In genomic region chr1:214328770-214329455, GRCh38 we compare ENCODE assay signal across 8 cellular contexts. TPM values are rescaled to one million over a fixed set of nuclear protein-coding genes. Genes with fewer than 3 reads are reported as not detected.
DNase-seq lines count a peak whose midpoint lies in the region; ATAC-seq, FAIRE-seq and TF ChIP-seq lines count a peak whose summit lies in the region.

No MANE protein-coding gene starts in this region.

- WGBS in HepG2 (ENCODE audit: low lambda C conversion rate): 100% methylated on average over 1 of the region's 11 CpGs

- no peak overlapping the region for H3K27ac ChIP-seq in HepG2 (ENCODE audit: extremely low read length, insufficient read depth, low read length)

- peak; percentile 95 for TF ChIP-seq CTCF in HepG2 (CRISPR knock-in tag; IDR thresholded peaks at IDR 0.05)

- in situ Hi-C loops in HepG2 (cut with HindIII; ENCODE audit: extremely low pct_ligation_motif_present, low pct_unique_long_range_greater_than_20kb): no loop called here

- H3K79me2 ChIP-seq in HepG2 (ENCODE audit: insufficient read depth, low read length): no peaks in the 10 kb centered on the region

- intact Hi-C loops in HepG2 (cut with micrococcal nuclease; ENCODE audit: unreplicated experiment): loop anchor here (1.0 to 10.0 kb wide), 4 partner anchors 68 to 1204 kb away; no protein-coding TSS in a partner anchor

- POLR2A ChIA-PET in HepG2 (lab: Yijun Ruan, JAX): interaction anchor here (1.2 to 1.5 kb wide), 2 partner anchors 44 to 48 kb away, joined by 4 to 6 read pairs; partner anchors contain the start of gene SMYD2

- peak; percentile 96 for TF ChIP-seq RAD21 in HepG2 (CRISPR knock-in tag; IDR thresholded peaks at IDR 0.05)

- DNase-seq in C1 segment of cervical spinal cord (lab: John Stamatoyannopoulos, UW) (peak in 13 of 14 donors; percentile 9 to 78 (median 54)), GM19238 (ENCODE audit: insufficient read length, low spot score) (peak; percentile 64), NCI-H226 (peak; percentile 42), cerebellum (ENCODE audit: low spot score) (peak; percentile 80), HepG2 (ENCODE audit: low spot score) (peak; percentile 65)
- peak; percentile 61 to 66 for DNase-seq in activated CD4-positive, alpha-beta T cell treated with anti-CD3 and anti-CD28 coated beads for 24 hours (ENCODE audit: low read depth in 2 of 2)
- peak; percentile 58 to 64 (median 58) for DNase-seq in stimulated activated CD4-positive, alpha-beta T cell treated with anti-CD3 and anti-CD28 coated beads, TNF-alpha, amount 100 ng/mL, for 1 hour (ENCODE audit: low read depth in 3 of 3, low spot score in 1 of 3)

- no peak overlapping the region for H3K4me3 ChIP-seq in HepG2 (replicated peaks in 1 of 3; ENCODE audit: insufficient read depth in 1 of 3, low read depth in 2 of 3, low read length in 3 of 3)

- peak; percentile 72 for FAIRE-seq in HepG2 (lab: Jason Lieb, UNC)

- H3K9me3 ChIP-seq in HepG2 (ENCODE audit: low read length): no peaks in the 10 kb centered on the region

- peak; percentile 85 for ATAC-seq in HG03196 (IDR thresholded peaks at IDR 0.05; ENCODE audit: unreplicated experiment)
- ATAC-seq in HepG2: peak; percentile 91

- H3K27me3 ChIP-seq in HepG2 (ENCODE audit: control insufficient read depth in 1 of 2, insufficient read depth in 2 of 2, low read length in 2 of 2): no peaks in the 10 kb centered on the region

- no peaks in the 10 kb centered on the region for H3K4me1 ChIP-seq in HepG2 (ENCODE audit: insufficient read depth, low read length)

- no peak for TF ChIP-seq POLR2A in HepG2 (IDR thresholded peaks at IDR 0.05; ENCODE audit: insufficient read depth in 1 of 2, low read depth in 2 of 2, low read length in 2 of 2)

- TF ChIP-seq EP300 in HepG2 (IDR thresholded peaks at IDR 0.05; ENCODE audit: low read depth in 2 of 2, low read length in 2 of 2) (no peak), HepG2 (CRISPR knock-in tag; IDR thresholded peaks at IDR 0.05; ENCODE audit: borderline replicate concordance) (no peak)

- H2AFZ ChIP-seq in HepG2 (ENCODE audit: low read length): no peak overlapping the region

- CTCF ChIA-PET in HepG2 (lab: Yijun Ruan, JAX; ENCODE audit: low intra/inter-chr PET ratio, low total read pairs): interaction anchor here (0.7 to 8.2 kb wide), 4 partner anchors 67 to 1206 kb away, joined by 3 to 82 read pairs (median 10); no protein-coding TSS in a partner anchor

- peaks cover 3% of the 10 kb centered on the region for H4K20me1 ChIP-seq in HepG2 (ENCODE audit: insufficient read depth, low read length)

- no TSS peak for BruUV-seq in HepG2 (replicated peaks; lab: Mats Ljungman, UMichigan)

- H3K36me3 ChIP-seq in HepG2 (replicated peaks in 1 of 2; ENCODE audit: control insufficient read depth in 1 of 2, insufficient read depth in 2 of 2, low read length in 2 of 2): peaks cover 15 to 80% of the 10 kb centered on the region in 2 experiments

- H3K4me2 ChIP-seq in HepG2 (ENCODE audit: low read depth, low read length): no peak overlapping the region

- H3K9ac ChIP-seq in HepG2 (ENCODE audit: insufficient read depth, low read depth, low read length): no peak overlapping the region

TF ChIP-seq in HepG2, 621 proteins besides CTCF, POLR2A, EP300 and RAD21 (continues in another document):
- TF ChIP-seq POLR2G (IDR thresholded peaks at IDR 0.05; ENCODE audit: low read depth, low read length): no peak
- TF ChIP-seq ZNF737 (CRISPR knock-in tag; IDR thresholded peaks at IDR 0.05; ENCODE audit: borderline replicate concordance): no peak
- TF ChIP-seq KDM2A (CRISPR knock-in tag; IDR thresholded peaks at IDR 0.05; ENCODE audit: borderline replicate concordance, low read depth): 0 out of 2 replicates have a peak, but pooled peaks have one; percentile 32
- TF ChIP-seq ZNF614 (CRISPR knock-in tag; IDR thresholded peaks at IDR 0.05; ENCODE audit: borderline replicate concordance): peak; percentile 26; the same call in 1 of the 2 replicates
- TF ChIP-seq KMT2A (CRISPR knock-in tag; IDR thresholded peaks at IDR 0.05): no peak
- no peak for TF ChIP-seq GMEB2 (CRISPR knock-in tag; IDR thresholded peaks at IDR 0.05; ENCODE audit: low read depth)
- TF ChIP-seq GABPB1 (CRISPR knock-in tag; IDR thresholded peaks at IDR 0.05): no peak
- 0 out of 2 replicates have a peak, but pooled peaks have one; percentile 28 for TF ChIP-seq NFIB (CRISPR knock-in tag; IDR thresholded peaks at IDR 0.05; ENCODE audit: borderline replicate concordance)
- peak; percentile 33 for TF ChIP-seq TEAD3 (CRISPR knock-in tag; optimal IDR thresholded peaks at IDR 0.05; ENCODE audit: borderline replicate concordance)
- TF ChIP-seq NFIC (IDR thresholded peaks at IDR 0.05; ENCODE audit: low read length): no peak
- peak; percentile 45; the same call in 1 of the 2 replicates for TF ChIP-seq ZNF788 (CRISPR knock-in tag; IDR thresholded peaks at IDR 0.05; ENCODE audit: borderline replicate concordance)
- TF ChIP-seq SALL1 (CRISPR knock-in tag; IDR thresholded peaks at IDR 0.05): peak; percentile 41; the same call in 1 of the 2 replicates
- TF ChIP-seq ZNF205 (CRISPR knock-in tag; IDR thresholded peaks at IDR 0.05): no peak
- no peak for TF ChIP-seq ZNF552 (CRISPR knock-in tag; IDR thresholded peaks at IDR 0.05; ENCODE audit: borderline replicate concordance)
- no peak for TF ChIP-seq MLLT10 (CRISPR knock-in tag; IDR thresholded peaks at IDR 0.05)
- no peak for TF ChIP-seq DNMT1 (CRISPR knock-in tag; IDR thresholded peaks at IDR 0.05)
- no peak for TF ChIP-seq ZKSCAN5 (CRISPR knock-in tag; IDR thresholded peaks at IDR 0.05)
- no peak for TF ChIP-seq HNF4G (IDR thresholded peaks at IDR 0.05; ENCODE audit: borderline replicate concordance, low read depth, low read length)
- TF ChIP-seq HNF4G (CRISPR knock-in tag; IDR thresholded peaks at IDR 0.05; ENCODE audit: borderline replicate concordance, low read depth): no peak
- 0 out of 2 replicates have a peak, but pooled peaks have one; percentile 57 for TF ChIP-seq ZNF891 (CRISPR knock-in tag; IDR thresholded peaks at IDR 0.05)
- TF ChIP-seq ZNF576 (CRISPR knock-in tag; IDR thresholded peaks at IDR 0.05): peak; percentile 98
- TF ChIP-seq FOXA3 (CRISPR knock-in tag; IDR thresholded peaks at IDR 0.05): peak; percentile 26; the same call in 1 of the 2 replicates
- TF ChIP-seq STAG1 (CRISPR knock-in tag; IDR thresholded peaks at IDR 0.05): peak; percentile 98
- TF ChIP-seq MEIS2 (CRISPR knock-in tag; IDR thresholded peaks at IDR 0.05): no peak
- TF ChIP-seq ZNF772 (CRISPR knock-in tag; IDR thresholded peaks at IDR 0.05): 0 out of 2 replicates have a peak, but pooled peaks have one; percentile 31
- TF ChIP-seq MIXL1 (CRISPR knock-in tag; IDR thresholded peaks at IDR 0.05): 0 out of 2 replicates have a peak, but pooled peaks have one; percentile 15
- TF ChIP-seq XRCC5 (optimal IDR thresholded peaks at IDR 0.05; ENCODE audit: low read length): peak; percentile 70

RNA-seq across cellular contexts. Expression of gene SMYD2, which starts 48.0 kb away (rescaled TPM):
- total RNA-seq in cerebellum: 20.3 TPM
- total RNA-seq in HepG2 (2016; rRNA removed; fragmentation: Illumina TruSeq; extraction: Trizol): 72.7 and 82.7 TPM in 2 replicates
- 80.8 and 81.2 TPM in 2 replicates for total RNA-seq in HepG2 (2016; cell fraction: cytosol; rRNA removed; fragmentation: Illumina TruSeq; extraction: Trizol; ENCODE audit: low read depth)
- 71.5 and 84.1 TPM in 2 replicates for total RNA-seq in HepG2 (2016; cell fraction: insoluble cytoplasmic fraction; rRNA removed; fragmentation: Illumina TruSeq; extraction: Trizol)
- total RNA-seq in HepG2 (2016; cell fraction: membrane; rRNA removed; fragmentation: Illumina TruSeq; extraction: Trizol): 118 and 120 TPM in 2 replicates
- 54.8 and 63.5 TPM in 2 replicates for total RNA-seq in HepG2 (2016; cell fraction: nucleus; rRNA removed; fragmentation: Illumina TruSeq; extraction: Trizol)
- polyA plus RNA-seq in HepG2 (2011; rRNA removed): 128 and 139 TPM in 2 replicates
- 66.6 and 86.5 TPM in 2 replicates for polyA plus RNA-seq in HepG2 (2011; cell fraction: cytosol; rRNA removed)
- 178 and 185 TPM in 2 replicates for polyA plus RNA-seq in HepG2 (2011; cell fraction: nucleus; rRNA removed)
- polyA plus RNA-seq in HepG2 (2012): 102 and 128 TPM in 2 replicates
- polyA plus RNA-seq in HepG2 (2016; cell fraction: cytosol; fragmentation: Illumina TruSeq; extraction: Trizol; ENCODE audit: low read depth): 90.2 and 93.3 TPM in 2 replicates
- polyA plus RNA-seq in HepG2 (2016; cell fraction: insoluble cytoplasmic fraction; fragmentation: Illumina TruSeq; extraction: Trizol; ENCODE audit: low read depth): 76.6 and 77.2 TPM in 2 replicates
- 95.5 and 101 TPM in 2 replicates for polyA plus RNA-seq in HepG2 (2016; cell fraction: membrane; fragmentation: Illumina TruSeq; extraction: Trizol; ENCODE audit: low read depth)
- 98.5 and 106 TPM in 2 replicates for polyA plus RNA-seq in HepG2 (2016; cell fraction: nucleus; fragmentation: Illumina TruSeq; extraction: Trizol; ENCODE audit: insufficient read depth, low read depth)
- polyA minus RNA-seq in HepG2 (2011; rRNA and poly(A)+ RNA removed; ENCODE audit: low replicate concordance): 26.5 and 45.2 TPM in 2 replicates
- 34.7 and 39.1 TPM in 2 replicates for polyA minus RNA-seq in HepG2 (2011; cell fraction: cytosol; rRNA and poly(A)+ RNA removed)
- polyA minus RNA-seq in HepG2 (2011; cell fraction: nucleus; rRNA and poly(A)+ RNA removed): 119 and 126 TPM in 2 replicates
